ENCODE assay signal across 8 cellular contexts in genomic region chr11:61972796-61973602, GRCh38. TPM values are rescaled to one million over a fixed set of nuclear protein-coding genes. Genes with fewer than 3 reads are reported as not detected.
DNase-seq lines count a peak whose midpoint lies in the region; ATAC-seq, FAIRE-seq and TF ChIP-seq lines count a peak whose summit lies in the region.

No MANE protein-coding gene starts in this region.

- H3K27me3 Mint-ChIP-seq in activated CD4-positive, alpha-beta T cell treated with anti-CD3 and anti-CD28 coated beads, Interleukin-2, amount 10 ng/mL, durations not matched to agents 24 days and 14 days, result no peaks in the 10 kb centered on the region
- no peaks in the 10 kb centered on the region for H3K27me3 Mint-ChIP-seq in activated naive CD8-positive, alpha-beta T cell treated with anti-CD3 and anti-CD28 coated beads for 36 hours

- H3K9me3 ChIP-seq in kidney (ENCODE audit: control insufficient read depth in 1 of 2, low read length in 2 of 2), result no peaks in the 10 kb centered on the region

- no peaks in the 10 kb centered on the region for H3K36me3 Mint-ChIP-seq in activated CD4-positive, alpha-beta T cell treated with anti-CD3 and anti-CD28 coated beads, Interleukin-2, amount 10 ng/mL, durations not matched to agents 24 days and 14 days (ENCODE audit: low read depth)
- peaks cover 2% of the 10 kb centered on the region for H3K36me3 Mint-ChIP-seq in activated naive CD8-positive, alpha-beta T cell treated with anti-CD3 and anti-CD28 coated beads for 36 hours

- no peak for ATAC-seq in GM18520 (IDR thresholded peaks at IDR 0.05; ENCODE audit: unreplicated experiment)

- peaks cover 46 to 54% of the 10 kb centered on the region in 2 donors for H3K4me1 ChIP-seq in kidney (ENCODE audit: control insufficient read depth in 1 of 2, insufficient read depth in 1 of 2, low read depth in 1 of 2, low read length in 2 of 2)

- peak overlapping the region; percentile 87 for H3K27ac Mint-ChIP-seq in activated CD4-positive, alpha-beta T cell treated with anti-CD3 and anti-CD28 coated beads, Interleukin-2, amount 10 ng/mL, durations not matched to agents 24 days and 14 days
- H3K27ac Mint-ChIP-seq in activated naive CD8-positive, alpha-beta T cell treated with anti-CD3 and anti-CD28 coated beads for 36 hours, result peak overlapping the region; percentile 92

- peaks cover 51% of the 10 kb centered on the region for H3K4me1 Mint-ChIP-seq in activated CD4-positive, alpha-beta T cell treated with anti-CD3 and anti-CD28 coated beads, Interleukin-2, amount 10 ng/mL, durations not matched to agents 24 days and 14 days
- peaks cover 47% of the 10 kb centered on the region for H3K4me1 Mint-ChIP-seq in activated naive CD8-positive, alpha-beta T cell treated with anti-CD3 and anti-CD28 coated beads for 36 hours

- TF ChIP-seq CTCF in kidney (IDR thresholded peaks at IDR 0.05; ENCODE audit: borderline replicate concordance, extremely low read depth, insufficient read depth), result no peak

- peak overlapping the region; percentile 88 to 89 for H3K27ac ChIP-seq in kidney (ENCODE audit: low read depth in 2 of 2, low read length in 2 of 2)

- H3K4me3 ChIP-seq in kidney (ENCODE audit: low read length in 2 of 2), result peak overlapping the region in 1 of 2 donors; percentile 45

- no peaks in the 10 kb centered on the region for H3K36me3 ChIP-seq in kidney (ENCODE audit: control insufficient read depth in 1 of 2, insufficient read depth in 2 of 2, low read length in 2 of 2)

- FAIRE-seq in kidney (lab: Jason Lieb, UNC), result no peak

- peak overlapping the region; percentile 12 to 36 for H3K9ac ChIP-seq in kidney (ENCODE audit: low read length in 2 of 2)

- intact Hi-C loops in activated CD4-positive, alpha-beta T cell treated with anti-CD3 and anti-CD28 coated beads, Interleukin-2, amount 10 ng/mL, durations not matched to agents 24 days and 14 days (cut with micrococcal nuclease), result loop anchor here (5.0 kb wide), 1 partner anchor 569 kb away; no protein-coding TSS in a partner anchor
- intact Hi-C loops in kidney (cut with DNase I), result no loop called here

- peak; percentile 65 for DNase-seq in activated CD4-positive, alpha-beta T cell treated with anti-CD3 and anti-CD28 coated beads, Interleukin-2, amount 10 ng/mL, durations not matched to agents 24 days and 14 days
- DNase-seq in activated CD4-positive, alpha-beta T cell treated with anti-CD3 and anti-CD28 coated beads, Interleukin-2, amount 50 U/mL, for 1 hour, result no peak
- no peak for DNase-seq in activated naive CD8-positive, alpha-beta T cell treated with anti-CD3 and anti-CD28 coated beads for 36 hours
- no peak for DNase-seq in kidney
- peak; percentile 83 for DNase-seq in stromal cell of bone marrow (ENCODE audit: low read depth)
- DNase-seq in COLO668 (lab: John Stamatoyannopoulos, UW; ENCODE audit: unreplicated experiment), result no peak
- DNase-seq in globus pallidus (ENCODE audit: low spot score), result no peak

- H3K9me3 Mint-ChIP-seq in activated CD4-positive, alpha-beta T cell treated with anti-CD3 and anti-CD28 coated beads, Interleukin-2, amount 10 ng/mL, durations not matched to agents 24 days and 14 days, result no peaks in the 10 kb centered on the region
- H3K9me3 Mint-ChIP-seq in activated naive CD8-positive, alpha-beta T cell treated with anti-CD3 and anti-CD28 coated beads for 36 hours, result no peaks in the 10 kb centered on the region

- peak overlapping the region; percentile 57 for H3K4me3 Mint-ChIP-seq in activated CD4-positive, alpha-beta T cell treated with anti-CD3 and anti-CD28 coated beads, Interleukin-2, amount 10 ng/mL, durations not matched to agents 24 days and 14 days
- peak overlapping the region; percentile 52 for H3K4me3 Mint-ChIP-seq in activated naive CD8-positive, alpha-beta T cell treated with anti-CD3 and anti-CD28 coated beads for 36 hours

RNA-seq across cellular contexts. Expression of gene FTH1, which starts 5.6 kb away (rescaled TPM):
- total RNA-seq in activated CD4-positive, alpha-beta T cell treated with anti-CD3 and anti-CD28 coated beads, Interleukin-2, amount 10 ng/mL, durations not matched to agents 24 days and 14 days, result 500 and 515 TPM in 2 replicates
- 100 to 1,000 TPM; 821 to 824 TPM for total RNA-seq in activated naive CD8-positive, alpha-beta T cell treated with anti-CD3 and anti-CD28 coated beads for 36 hours
- 3,221 TPM for total RNA-seq in kidney
- polyA plus RNA-seq in kidney (ENCODE audit: insufficient read depth, low read depth, low replicate concordance), result 7,914 TPM

RNA-seq across cellular contexts. Expression of gene BEST1, which starts 22.8 kb away (rescaled TPM):
- 0.07 TPM in 1 of 2 replicates, not detected in the other for total RNA-seq in activated CD4-positive, alpha-beta T cell treated with anti-CD3 and anti-CD28 coated beads, Interleukin-2, amount 10 ng/mL, durations not matched to agents 24 days and 14 days
- 1 to 10 TPM in 1 of 2 experiments, under 1 TPM in 1; 0.58 to 1.0 TPM for total RNA-seq in activated naive CD8-positive, alpha-beta T cell treated with anti-CD3 and anti-CD28 coated beads for 36 hours
- 7.1 TPM for total RNA-seq in kidney
- polyA plus RNA-seq in kidney (ENCODE audit: insufficient read depth, low read depth, low replicate concordance), result 0.62 TPM

RNA-seq across cellular contexts. Expression of gene RAB3IL1, which starts 55.6 kb away (rescaled TPM):
- 0.12 and 0.26 TPM in 2 replicates for total RNA-seq in activated CD4-positive, alpha-beta T cell treated with anti-CD3 and anti-CD28 coated beads, Interleukin-2, amount 10 ng/mL, durations not matched to agents 24 days and 14 days
- total RNA-seq in activated naive CD8-positive, alpha-beta T cell treated with anti-CD3 and anti-CD28 coated beads for 36 hours, result not detected
- total RNA-seq in kidney, result 14.6 TPM
- polyA plus RNA-seq in kidney (ENCODE audit: insufficient read depth, low read depth, low replicate concordance), result 27.8 TPM

Comparison
In these comparisons a context has a peak if more than half of its experiments do, and no peak if none do; other contexts are left out.
1. DNase-seq: peak in activated CD4-positive, alpha-beta T cell treated with anti-CD3 and anti-CD28 coated beads, Interleukin-2, amount 10 ng/mL, durations not matched to agents 24 days and 14 days (single experiment) and stromal cell of bone marrow (single experiment); none in activated CD4-positive, alpha-beta T cell treated with anti-CD3 and anti-CD28 coated beads, Interleukin-2, amount 50 U/mL, for 1 hour (single experiment), activated naive CD8-positive, alpha-beta T cell treated with anti-CD3 and anti-CD28 coated beads for 36 hours (single experiment), kidney (single experiment), COLO668 (single experiment) and globus pallidus (single experiment).
2. RNA of gene RAB3IL1, which starts 55.6 kb away (total RNA-seq): 14.6 TPM in kidney (single experiment); not detected in activated naive CD8-positive, alpha-beta T cell treated with anti-CD3 and anti-CD28 coated beads for 36 hours and 0.12 to 0.26 TPM in activated CD4-positive, alpha-beta T cell treated with anti-CD3 and anti-CD28 coated beads, Interleukin-2, amount 10 ng/mL, durations not matched to agents 24 days and 14 days; every median in the first group is over 10 times any median in the second.